9 cellular contexts compared by ENCODE assay signal in genomic region chr17:82963104-82963950, GRCh38.
DNase-seq lines count a peak whose midpoint lies in the region; ATAC-seq and TF ChIP-seq lines count a peak whose summit lies in the region.
"Had no signal": no experiment of that assay in that cellular context is flagged by ENCODE, and none has a peak within 500 bp of the region (broad histone marks: within the 10 kb centered on the region; RNA-seq: fewer than 3 reads in every experiment).

No MANE protein-coding gene starts in this region.

- H3K27me3 ChIP-seq in Loucy (ENCODE audit: insufficient read depth, low read length, poor library complexity, severe bottlenecking): no peaks in the 10 kb centered on the region

- H4K20me1 ChIP-seq in Loucy (ENCODE audit: insufficient read depth, low read length, poor library complexity, severe bottlenecking): no peaks in the 10 kb centered on the region

- DNase-seq in DMS79 (lab: John Stamatoyannopoulos, UW) (peak; percentile 9), glomerular endothelial cell (ENCODE audit: extremely low read depth, low read depth, low spot score) (peak; percentile 33), neural crest cell (ENCODE audit: low read depth, low spot score) (peak; percentile 71), cerebellar nuclear complex (lab: John Stamatoyannopoulos, UW) (no peak), D341Med (ENCODE audit: low spot score) (no peak), NCI-H128 (lab: John Stamatoyannopoulos, UW; ENCODE audit: unreplicated experiment) (no peak)
- peak; percentile 27 for DNase-seq in activated T-cell treated with anti-CD3 and anti-CD28 coated beads, Interleukin-2, amount 50 U/mL, for 4 hours

- ATAC-seq in activated T-cell treated with anti-CD3 and anti-CD28 coated beads, Interleukin-2, amount 50 U/mL, for 4 hours: peak in 1 of 2 donors; percentile 46
- ATAC-seq: Panc1 had no signal

- no peaks in the 10 kb centered on the region for H3K9me2 ChIP-seq in Loucy (replicated peaks; ENCODE audit: low read depth, low read length)

- H2AFZ ChIP-seq in Loucy (ENCODE audit: low read length): no peak overlapping the region

- no peak overlapping the region for H3K9ac ChIP-seq in Loucy (ENCODE audit: low read depth, low read length, poor library complexity, severe bottlenecking)

- H3K4me3 Mint-ChIP-seq in activated T-cell treated with anti-CD3 and anti-CD28 coated beads, Interleukin-2, amount 50 U/mL, for 4 hours: no peak overlapping the region
- H3K4me3 Mint-ChIP-seq in neural crest cell: peak overlapping the region; percentile 34

- no peak overlapping the region for H3K27ac Mint-ChIP-seq in neural crest cell (ENCODE audit: unreplicated experiment)

- no peaks in the 10 kb centered on the region for H3K9me3 Mint-ChIP-seq in activated T-cell treated with anti-CD3 and anti-CD28 coated beads, Interleukin-2, amount 50 U/mL, for 4 hours
- no peaks in the 10 kb centered on the region for H3K9me3 Mint-ChIP-seq in neural crest cell

- H3K4me1 Mint-ChIP-seq in activated T-cell treated with anti-CD3 and anti-CD28 coated beads, Interleukin-2, amount 50 U/mL, for 4 hours (ENCODE audit: low read depth): peaks cover 4% of the 10 kb centered on the region
- peaks cover 7% of the 10 kb centered on the region for H3K4me1 Mint-ChIP-seq in neural crest cell

- peaks cover 4% of the 10 kb centered on the region for H3K36me3 Mint-ChIP-seq in activated T-cell treated with anti-CD3 and anti-CD28 coated beads, Interleukin-2, amount 50 U/mL, for 4 hours (ENCODE audit: insufficient read depth)
- peaks cover 4% of the 10 kb centered on the region for H3K36me3 Mint-ChIP-seq in neural crest cell (ENCODE audit: low read depth)

- no peaks in the 10 kb centered on the region for H3K79me2 ChIP-seq in Loucy (ENCODE audit: insufficient read depth, low read length)

- TF ChIP-seq CTCF in Loucy (conservative IDR thresholded peaks at IDR 0.05; ENCODE audit: low read length) (peak; percentile 40), neural crest cell (conservative IDR thresholded peaks at IDR 0.05) (peak; percentile 71)

- peaks cover 28% of the 10 kb centered on the region; the same call in 1 of the 2 replicates for H3K36me3 ChIP-seq in Loucy (ENCODE audit: insufficient read depth, low read length)

- no peaks in the 10 kb centered on the region for H3F3A ChIP-seq in Loucy (ENCODE audit: low read depth)

- no peak overlapping the region for H3K4me2 ChIP-seq in Loucy (ENCODE audit: low read depth, low read length, poor library complexity, severe bottlenecking)

- H3K4me1 ChIP-seq in Loucy (ENCODE audit: insufficient read depth, low read length, poor library complexity, severe bottlenecking): no peaks in the 10 kb centered on the region

- no peaks in the 10 kb centered on the region for H3K9me3 ChIP-seq in Loucy (ENCODE audit: insufficient read depth, low read depth, low read length)

- no peak overlapping the region for H3K4me3 ChIP-seq in Loucy (ENCODE audit: low read length, poor library complexity, severe bottlenecking)

- H3K27me3 Mint-ChIP-seq in activated T-cell treated with anti-CD3 and anti-CD28 coated beads, Interleukin-2, amount 50 U/mL, for 4 hours (ENCODE audit: low read depth): no peaks in the 10 kb centered on the region
- H3K27me3 Mint-ChIP-seq in neural crest cell (ENCODE audit: low read depth): no peaks in the 10 kb centered on the region

Comparison
In these comparisons a context has a peak if more than half of its experiments do, and no peak if none do; other contexts are left out.
1. DNase-seq: peak in DMS79 (single experiment), activated T-cell treated with anti-CD3 and anti-CD28 coated beads, Interleukin-2, amount 50 U/mL, for 4 hours (single experiment), glomerular endothelial cell (single experiment) and neural crest cell (single experiment); none in cerebellar nuclear complex (0 of 2), D341Med (single experiment) and NCI-H128 (single experiment).